Comparison of ENCODE assay signal across 21 cellular contexts in genomic region chr2:6196461-6196860, GRCh38.
"Had no signal": no experiment of that assay in that cellular context is flagged by ENCODE, and none has a peak within 500 bp of the region (broad histone marks: within the 10 kb centered on the region; RNA-seq: fewer than 3 reads in every experiment).

No MANE protein-coding gene starts in this region.

- H3K9me3 ChIP-seq: ovary, testis, transverse colon had no signal

- DNase-seq: effector CD4-positive, alpha-beta T cell; heart right ventricle; hypothalamus; kidney glomerular epithelial cell; mammary epithelial cell; mucosa of descending colon; naive thymus-derived CD8-positive, alpha-beta T cell; nucleus accumbens; ovary; sigmoid colon; stimulated activated CD4-positive, alpha-beta T cell treated with anti-CD3 and anti-CD28 coated beads, Interleukin-2, amount 100 ng/mL, for 24 hours; stimulated activated CD4-positive, alpha-beta T cell treated with anti-CD3 and anti-CD28 coated beads, Interleukin-4, amount 100 ng/mL, for 4 hours; stimulated activated naive B cell treated with anti-CD40 and anti-IgM and Interleukin-4, amounts not matched to agents 10 μg/mL and 1 μg/mL and 100 μg/mL, for 72 hours; stimulated activated naive CD8-positive, alpha-beta T cell treated with anti-CD3 and anti-CD28 coated beads, Interleukin-15, amount 100 ng/mL, for 72 hours; testis; transverse colon had no signal

- H3K4me3 ChIP-seq: coronary artery, heart right ventricle, mucosa of descending colon, ovary, right atrium auricular region, sigmoid colon, skin epidermis, testis, transverse colon had no signal

- H3K36me3 ChIP-seq: heart right ventricle, ovary, right atrium auricular region, sigmoid colon, transverse colon had no signal

- ATAC-seq: heart right ventricle; left lobe of liver; mucosa of descending colon; naive thymus-derived CD8-positive, alpha-beta T cell; stimulated activated naive B cell treated with anti-CD40 and anti-IgM and Interleukin-4, amounts not matched to agents 10 μg/mL and 1 μg/mL and 100 μg/mL, for 72 hours; stimulated activated naive CD8-positive, alpha-beta T cell treated with anti-CD3 and anti-CD28 coated beads, Interleukin-15, amount 100 ng/mL, for 72 hours had no signal

- H3K27ac ChIP-seq: coronary artery, heart right ventricle, ovary, right atrium auricular region, sigmoid colon, skin epidermis, testis, transverse colon had no signal

- H3K4me1 ChIP-seq: heart right ventricle, right atrium auricular region, sigmoid colon, testis, transverse colon had no signal

- H3K27me3 ChIP-seq: heart right ventricle, ovary, right atrium auricular region, sigmoid colon, testis, transverse colon had no signal

- FAIRE-seq: islet of Langerhans had no signal
